In the genomic region with DNA sequence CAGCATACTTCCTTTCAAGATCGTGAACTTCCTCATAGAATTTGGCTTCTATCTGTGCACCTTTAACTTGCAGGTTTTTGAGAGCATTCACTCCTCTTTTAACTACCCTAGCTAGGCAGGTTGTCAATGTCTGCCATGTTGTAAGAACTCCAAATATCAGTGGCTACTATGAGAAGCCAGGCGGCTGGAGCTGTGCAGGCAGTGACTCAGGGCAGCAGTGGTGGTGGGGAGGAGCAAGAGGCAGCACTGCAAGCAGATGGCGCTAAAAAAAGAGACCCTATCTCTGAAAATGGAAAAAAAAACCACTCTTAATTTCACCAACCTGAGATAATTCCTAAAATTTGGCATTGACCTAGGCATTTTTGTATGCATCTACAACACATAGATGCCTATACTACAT, we compare ENCODE assay signal across 22 cellular contexts. TPM values are rescaled to one million over a fixed set of nuclear protein-coding genes. Genes with fewer than 3 reads are reported as not detected.
A peak's percentile ranks its signal among the peaks of the same experiment; 100 is the strongest.
DNase-seq lines count a peak whose midpoint lies in the region; ATAC-seq and TF ChIP-seq lines count a peak whose summit lies in the region.
"Had no signal": no experiment of that assay in that cellular context is flagged by ENCODE, and none has a peak within 500 bp of the region (broad histone marks: within the 10 kb centered on the region; RNA-seq: fewer than 3 reads in every experiment).

No MANE protein-coding gene starts in this region.

- peaks cover 28% of the 10 kb centered on the region for H3K36me3 Mint-ChIP-seq in activated naive CD4-positive, alpha-beta T cell treated with anti-CD3 and anti-CD28 coated beads, Interleukin-2, amount 10 ng/mL, durations not matched to agents 7 days and 5 days
- H3K36me3 Mint-ChIP-seq in endodermal cell (ENCODE audit: low read depth) (peaks cover 70% of the 10 kb centered on the region), neural crest cell (ENCODE audit: low read depth) (peaks cover 21% of the 10 kb centered on the region)

- peaks cover 83% of the 10 kb centered on the region for H3K36me3 ChIP-seq in endodermal cell (ENCODE audit: control insufficient read depth, insufficient read depth, low read length)

- no peak for ATAC-seq in HG03457 (IDR thresholded peaks at IDR 0.05; ENCODE audit: unreplicated experiment)
- no peak for ATAC-seq in HG03442 (IDR thresholded peaks at IDR 0.05; ENCODE audit: unreplicated experiment)
- no peak for ATAC-seq in HG02623 (IDR thresholded peaks at IDR 0.05; ENCODE audit: unreplicated experiment)
- ATAC-seq: left lung had no signal

- no peaks in the 10 kb centered on the region for H3K9me3 Mint-ChIP-seq in activated naive CD4-positive, alpha-beta T cell treated with anti-CD3 and anti-CD28 coated beads, Interleukin-2, amount 10 ng/mL, durations not matched to agents 7 days and 5 days
- H3K9me3 Mint-ChIP-seq in endodermal cell, result no peaks in the 10 kb centered on the region
- H3K9me3 Mint-ChIP-seq in neural crest cell, result no peaks in the 10 kb centered on the region
- H3K9me3 Mint-ChIP-seq: CD14-positive monocyte, nephron progenitor cell had no signal

- 95 to 100% methylated on average over 1 to 3 of the region's 3 CpGs for WGBS in endodermal cell (ENCODE audit: insufficient coverage in 1 of 2, insufficient read length in 1 of 2), 2 experiments

- H3K4me3 ChIP-seq in NB4 (ENCODE audit: low read depth, low read length), result no peak overlapping the region
- no peak overlapping the region for H3K4me3 ChIP-seq in endodermal cell (ENCODE audit: low read length)
- H3K4me3 ChIP-seq: ascending aorta, left lung had no signal

- no peaks in the 10 kb centered on the region for H3K27me3 ChIP-seq in endodermal cell (ENCODE audit: control insufficient read depth, insufficient read depth, low read length, poor library complexity, severe bottlenecking)
- H3K27me3 ChIP-seq: ascending aorta, left lung had no signal

- no peaks in the 10 kb centered on the region for H3K4me1 ChIP-seq in endodermal cell (ENCODE audit: control insufficient read depth, insufficient read depth, low read length)
- H3K4me1 ChIP-seq: ascending aorta, left lung had no signal

- no peaks in the 10 kb centered on the region for H3K9me3 ChIP-seq in endodermal cell (ENCODE audit: control insufficient read depth, low read length)
- H3K9me3 ChIP-seq: ascending aorta, left lung had no signal

- no peak for TF ChIP-seq POLR2A in NB4 (IDR thresholded peaks at IDR 0.05; ENCODE audit: extremely low read depth, insufficient read length)

- H3K27ac Mint-ChIP-seq in activated naive CD4-positive, alpha-beta T cell treated with anti-CD3 and anti-CD28 coated beads, Interleukin-2, amount 10 ng/mL, durations not matched to agents 7 days and 5 days, result peak overlapping the region; percentile 42
- H3K27ac Mint-ChIP-seq in endodermal cell (no peak overlapping the region), neural crest cell (ENCODE audit: unreplicated experiment) (peak overlapping the region; percentile 40)
- H3K27ac Mint-ChIP-seq: CD14-positive monocyte, nephron progenitor cell had no signal

- H3K27ac ChIP-seq in endodermal cell (ENCODE audit: low read depth, low read length), result no peak overlapping the region
- H3K27ac ChIP-seq: ascending aorta, left lung had no signal

- H3K4me1 Mint-ChIP-seq in activated naive CD4-positive, alpha-beta T cell treated with anti-CD3 and anti-CD28 coated beads, Interleukin-2, amount 10 ng/mL, durations not matched to agents 7 days and 5 days, result no peaks in the 10 kb centered on the region
- H3K4me1 Mint-ChIP-seq in endodermal cell (no peaks in the 10 kb centered on the region), neural crest cell (no peaks in the 10 kb centered on the region)
- H3K4me1 Mint-ChIP-seq: CD14-positive monocyte, nephron progenitor cell had no signal

- H3K27me3 Mint-ChIP-seq in activated naive CD4-positive, alpha-beta T cell treated with anti-CD3 and anti-CD28 coated beads, Interleukin-2, amount 10 ng/mL, durations not matched to agents 7 days and 5 days, result no peaks in the 10 kb centered on the region
- no peaks in the 10 kb centered on the region for H3K27me3 Mint-ChIP-seq in endodermal cell (ENCODE audit: insufficient read depth)
- no peaks in the 10 kb centered on the region for H3K27me3 Mint-ChIP-seq in neural crest cell (ENCODE audit: low read depth)

- TF ChIP-seq CTCF in NB4 (IDR thresholded peaks at IDR 0.05; ENCODE audit: low read depth, low read length) (no peak), endodermal cell (conservative IDR thresholded peaks at IDR 0.05) (peak; percentile 49), neural crest cell (conservative IDR thresholded peaks at IDR 0.05) (no peak)

- DNase-seq in activated naive CD4-positive, alpha-beta T cell treated with anti-CD3 and anti-CD28 coated beads, Interleukin-2, amount 10 ng/mL, durations not matched to agents 7 days and 5 days, result no peak
- no peak for DNase-seq in activated naive CD4-positive, alpha-beta T cell treated with anti-CD3 and anti-CD28 coated beads, Interleukin-2, amount 50 U/mL, for 16 hours
- peak; percentile 11 for DNase-seq in NB4 (ENCODE audit: low read depth)
- DNase-seq in endodermal cell, result peak; percentile 64
- DNase-seq in neural crest cell (ENCODE audit: low read depth, low spot score), result no peak
- DNase-seq: activated CD4-positive, alpha-beta T cell treated with anti-CD3 and anti-CD28 coated beads for 4 hours; activated CD8-positive, alpha-beta memory T cell treated with anti-CD3 and anti-CD28 coated beads, Interleukin-2, amount 50 U/mL, for 4 hours; activated gamma-delta T cell; cerebellar nuclear complex; erythroblast; left lung; midbrain; NCI-H146; nephron progenitor cell; posterior cingulate gyrus; stimulated activated CD4-positive, alpha-beta T cell treated with anti-CD3 and anti-CD28 coated beads, Interleukin-2, amount 100 ng/mL, for 24 hours; stimulated activated naive CD4-positive, alpha-beta T cell treated with Interleukin-2 at 50 U/mL for 16 hours had no signal

- H3K9ac ChIP-seq in endodermal cell (ENCODE audit: extremely low read depth, low read length, poor library complexity, severe bottlenecking), result no peak overlapping the region

- no peak overlapping the region for H3K4me3 Mint-ChIP-seq in activated naive CD4-positive, alpha-beta T cell treated with anti-CD3 and anti-CD28 coated beads, Interleukin-2, amount 10 ng/mL, durations not matched to agents 7 days and 5 days
- no peak overlapping the region for H3K4me3 Mint-ChIP-seq in endodermal cell
- no peak overlapping the region for H3K4me3 Mint-ChIP-seq in neural crest cell
- H3K4me3 Mint-ChIP-seq: CD14-positive monocyte, nephron progenitor cell had no signal

- CTCF ChIA-PET in activated naive CD4-positive, alpha-beta T cell treated with anti-CD3 and anti-CD28 coated beads, Interleukin-2, amount 10 ng/mL, durations not matched to agents 7 days and 5 days (lab: Charles Lee), result no interaction called here

RNA-seq across cellular contexts. Expression of gene YARS2, which starts 28.5 kb away (rescaled TPM):
- total RNA-seq in endodermal cell (10 to 100 TPM; 34.1 to 72.7 TPM), neural crest cell (25.3 and 30.0 TPM in 2 replicates)
- 30.1 TPM for polyA plus RNA-seq in endodermal cell (2013, experiment 1 of 2)
- polyA plus RNA-seq in endodermal cell (2013, experiment 2 of 2), result 26.3 TPM

RNA-seq across cellular contexts. Expression of gene DNM1L, which starts 48.1 kb away (rescaled TPM):
- total RNA-seq in endodermal cell, result 100 to 1,000 TPM; 100 to 156 TPM
- 74.7 TPM for polyA plus RNA-seq in endodermal cell (2013, experiment 1 of 2)
- 74.6 TPM for polyA plus RNA-seq in endodermal cell (2013, experiment 2 of 2)
- total RNA-seq in neural crest cell, result 92.3 and 104 TPM in 2 replicates

Comparison
In these comparisons a context has a peak if more than half of its experiments do, and no peak if none do; other contexts are left out.
1. DNase-seq: peak in NB4 (single experiment) and endodermal cell (single experiment); none in activated naive CD4-positive, alpha-beta T cell treated with anti-CD3 and anti-CD28 coated beads, Interleukin-2, amount 10 ng/mL, durations not matched to agents 7 days and 5 days (single experiment), activated naive CD4-positive, alpha-beta T cell treated with anti-CD3 and anti-CD28 coated beads, Interleukin-2, amount 50 U/mL, for 16 hours (single experiment) and neural crest cell (single experiment).